In the genomic region with DNA sequence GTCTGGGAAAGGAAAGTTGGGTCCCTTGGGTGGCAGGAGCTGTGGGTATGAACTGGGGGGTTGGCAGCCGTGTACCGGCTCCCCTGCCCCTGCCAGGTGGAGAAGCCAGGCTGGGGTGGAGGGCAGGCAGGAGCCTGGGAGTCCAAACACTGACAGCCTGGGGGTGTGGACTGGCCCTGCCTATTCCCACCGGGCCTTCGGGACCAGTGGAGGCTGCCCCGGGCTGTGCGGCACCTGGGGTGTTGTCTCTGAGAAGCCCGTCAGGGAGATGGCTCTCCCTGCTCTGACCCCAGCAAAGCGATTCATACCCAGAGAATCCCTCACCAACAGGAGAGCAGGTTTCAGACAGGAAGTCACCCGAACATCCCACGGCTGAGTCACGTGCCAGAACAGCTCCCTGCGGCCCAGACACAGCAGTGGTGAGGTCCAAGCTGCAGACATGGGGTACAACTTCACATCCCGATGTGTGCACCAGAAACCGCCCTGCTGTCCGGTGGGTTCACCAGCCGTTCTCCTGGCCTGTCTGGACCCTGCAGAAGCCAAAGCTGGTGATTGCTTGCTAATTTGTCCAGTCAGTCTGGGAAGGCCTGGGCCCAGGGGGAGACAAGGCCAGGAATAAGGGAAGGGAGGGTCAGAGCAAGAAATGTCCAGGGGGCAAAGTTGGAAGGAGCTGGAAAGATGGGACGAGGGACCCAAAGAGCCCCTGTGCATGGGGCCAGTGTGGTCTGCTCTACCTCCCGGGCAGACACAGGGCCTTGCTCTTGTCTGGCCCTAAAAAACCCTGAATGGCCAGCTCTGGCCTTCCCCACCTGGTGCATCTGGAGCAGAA, we compare ENCODE assay signal across 8 cellular contexts.
A peak's percentile ranks its signal among the peaks of the same experiment; 100 is the strongest.
DNase-seq lines count a peak whose midpoint lies in the region; TF ChIP-seq lines count a peak whose summit lies in the region.

No MANE protein-coding gene starts in this region.

- H3K4me1 Mint-ChIP-seq in dendritic cell treated with granulocyte-macrophage colony-stimulating factor and Interleukin-4, amounts not matched to agents 40 ng/mL and 50 ng/mL, for 4 days (ENCODE audit: low read depth), result peaks cover 89% of the 10 kb centered on the region

- TF ChIP-seq POLR2A in GM19099 (IDR thresholded peaks at IDR 0.05; ENCODE audit: extremely low read depth, insufficient read length, low read depth), result peak; percentile 57

- DNase-seq in T-helper 22 cell (ENCODE audit: low read depth) (peak; percentile 47), KBM-7 (no peak), dedifferentiated amniotic fluid mesenchymal stem cell (ENCODE audit: extremely low spot score) (no peak), NCI-H345 treated with DMSO at 0.1 percent for 48 hours (lab: John Stamatoyannopoulos, UW; ENCODE audit: unreplicated experiment) (no peak), DMS 273 (lab: John Stamatoyannopoulos, UW; ENCODE audit: unreplicated experiment) (no peak)
- peak in 2 of 3 experiments; percentile 52 to 71 for DNase-seq in stimulated activated CD4-positive, alpha-beta T cell treated with anti-CD3 and anti-CD28 coated beads, TNF-alpha, amount 100 ng/mL, for 24 hours (ENCODE audit: low read depth in 3 of 3)

- intact Hi-C loops in dendritic cell treated with granulocyte-macrophage colony-stimulating factor and Interleukin-4, amounts not matched to agents 40 ng/mL and 50 ng/mL, for 4 days (cut with micrococcal nuclease), result no loop called here

- in situ Hi-C loops in KBM-7 (cut with MboI; ENCODE audit: low pct_unique_long_range_greater_than_20kb, low sequenced_read_pairs), result no loop called here

- H3K4me3 Mint-ChIP-seq in dendritic cell treated with granulocyte-macrophage colony-stimulating factor and Interleukin-4, amounts not matched to agents 40 ng/mL and 50 ng/mL, for 4 days, result peak overlapping the region; percentile 32

- H3K36me3 Mint-ChIP-seq in dendritic cell treated with granulocyte-macrophage colony-stimulating factor and Interleukin-4, amounts not matched to agents 40 ng/mL and 50 ng/mL, for 4 days (ENCODE audit: low read depth), result peaks cover 22% of the 10 kb centered on the region

- H3K27ac Mint-ChIP-seq in dendritic cell treated with granulocyte-macrophage colony-stimulating factor and Interleukin-4, amounts not matched to agents 40 ng/mL and 50 ng/mL, for 4 days, result peak overlapping the region; percentile 98

- H3K9me3 Mint-ChIP-seq in dendritic cell treated with granulocyte-macrophage colony-stimulating factor and Interleukin-4, amounts not matched to agents 40 ng/mL and 50 ng/mL, for 4 days, result no peaks in the 10 kb centered on the region

- H3K27me3 Mint-ChIP-seq in dendritic cell treated with granulocyte-macrophage colony-stimulating factor and Interleukin-4, amounts not matched to agents 40 ng/mL and 50 ng/mL, for 4 days, result no peaks in the 10 kb centered on the region

Comparison
In these comparisons a context has a peak if more than half of its experiments do, and no peak if none do; other contexts are left out.
1. DNase-seq: peak in T-helper 22 cell (single experiment) and stimulated activated CD4-positive, alpha-beta T cell treated with anti-CD3 and anti-CD28 coated beads, TNF-alpha, amount 100 ng/mL, for 24 hours (2 of 3); none in KBM-7 (single experiment), dedifferentiated amniotic fluid mesenchymal stem cell (single experiment), NCI-H345 treated with DMSO at 0.1 percent for 48 hours (single experiment) and DMS 273 (single experiment).